Comparison of ENCODE assay signal across 9 cellular contexts in the genomic region with DNA sequence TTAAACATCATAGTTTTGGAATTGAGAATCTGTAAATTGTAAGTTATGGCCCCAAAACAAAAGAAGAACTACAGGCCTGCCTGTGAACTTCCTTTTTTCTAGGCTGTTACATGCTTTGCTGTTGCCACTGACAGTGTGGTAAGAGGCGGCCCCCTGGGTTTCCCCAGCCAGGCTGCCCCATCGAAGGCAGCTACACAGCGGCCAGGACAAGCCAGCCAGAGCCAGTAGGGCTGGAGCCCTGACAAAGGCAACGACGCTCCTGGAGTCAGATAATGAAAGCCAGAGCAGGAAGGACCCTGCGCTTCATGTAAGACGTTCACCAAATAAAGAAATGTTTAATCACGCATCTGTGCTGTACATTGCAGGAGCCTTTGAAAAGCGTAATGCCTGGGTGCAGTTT. TPM values are rescaled to one million over a fixed set of nuclear protein-coding genes. Genes with fewer than 3 reads are reported as not detected.
A peak's percentile ranks its signal among the peaks of the same experiment; 100 is the strongest.
DNase-seq lines count a peak whose midpoint lies in the region; ATAC-seq and TF ChIP-seq lines count a peak whose summit lies in the region.
"Had no signal": no experiment of that assay in that cellular context is flagged by ENCODE, and none has a peak within 500 bp of the region (broad histone marks: within the 10 kb centered on the region; RNA-seq: fewer than 3 reads in every experiment).

No MANE protein-coding gene starts in this region.

- H3K36me3 ChIP-seq in uterus = no peaks in the 10 kb centered on the region

- intact Hi-C loops in uterus (cut with DNase I; ENCODE audit: low total_unique reads) = no loop called here

- peaks cover 78% of the 10 kb centered on the region for H3K4me1 Mint-ChIP-seq in activated T-cell treated with anti-CD3 and anti-CD28 coated beads, Interleukin-2, amount 50 U/mL, for 4 hours (ENCODE audit: low read depth)

- H3K9me3 Mint-ChIP-seq in activated T-cell treated with anti-CD3 and anti-CD28 coated beads, Interleukin-2, amount 50 U/mL, for 4 hours = peaks cover 6% of the 10 kb centered on the region

- no peak for TF ChIP-seq CTCF in GM12864 (IDR thresholded peaks at IDR 0.05; ENCODE audit: low read depth, low read length, missing control alignments)
- TF ChIP-seq CTCF in uterus (IDR thresholded peaks at IDR 0.05) = no peak

- H3K27ac ChIP-seq in uterus = peak overlapping the region in 1 of 2 donors; percentile 22

- H3K4me3 Mint-ChIP-seq in activated T-cell treated with anti-CD3 and anti-CD28 coated beads, Interleukin-2, amount 50 U/mL, for 4 hours = peak overlapping the region; percentile 76

- no peak for TF ChIP-seq POLR2A in uterus (IDR thresholded peaks at IDR 0.05)

- H3K9me3 ChIP-seq in uterus = no peaks in the 10 kb centered on the region

- H3K27me3 ChIP-seq in uterus = no peaks in the 10 kb centered on the region

- peaks cover 0 to 3% of the 10 kb centered on the region in 2 donors for H3K4me1 ChIP-seq in uterus

- H3K36me3 Mint-ChIP-seq in activated T-cell treated with anti-CD3 and anti-CD28 coated beads, Interleukin-2, amount 50 U/mL, for 4 hours (ENCODE audit: insufficient read depth) = peaks cover 7% of the 10 kb centered on the region

- DNase-seq in GM12864 (ENCODE audit: low read depth) (peak; percentile 74), NOMO-1 (lab: John Stamatoyannopoulos, UW; ENCODE audit: unreplicated experiment in 2 of 2) (peak; percentile 92 to 97), globus pallidus (ENCODE audit: low spot score) (peak; percentile 71), putamen (ENCODE audit: low spot score) (peak; percentile 44), uterus (peak; percentile 18 to 21), H4 (ENCODE audit: low spot score) (no peak)
- DNase-seq in activated T-cell treated with anti-CD3 and anti-CD28 coated beads, Interleukin-2, amount 50 U/mL, for 4 hours = peak; percentile 52

- no peaks in the 10 kb centered on the region for H3K27me3 Mint-ChIP-seq in activated T-cell treated with anti-CD3 and anti-CD28 coated beads, Interleukin-2, amount 50 U/mL, for 4 hours (ENCODE audit: low read depth)

- peak; percentile 92 for ATAC-seq in HG02610 (IDR thresholded peaks at IDR 0.05; ENCODE audit: unreplicated experiment)
- ATAC-seq in activated T-cell treated with anti-CD3 and anti-CD28 coated beads, Interleukin-2, amount 50 U/mL, for 4 hours = peak; percentile 90 to 91
- ATAC-seq: Panc1 had no signal

- H3K4me3 ChIP-seq in GM12864 (ENCODE audit: low read depth, low read length) (peak overlapping the region; percentile 50), uterus (no peak overlapping the region)

RNA-seq across cellular contexts. Expression of gene ANKRD44, which starts 55.0 kb away (rescaled TPM):
- total RNA-seq in activated T-cell treated with anti-CD3 and anti-CD28 coated beads, Interleukin-2, amount 50 U/mL, for 4 hours = 10 to 100 TPM; 75.0 to 91.5 (median 78.3) TPM
- total RNA-seq in uterus = 10 to 100 TPM; 14.4 to 71.5 (median 23.2) TPM
- total RNA-seq in H4 (2014; rRNA removed; shearing (Covaris generic)) = 1.9 and 4.0 TPM in 2 replicates
